ENCODE assay signal across 18 cellular contexts in the genomic region with DNA sequence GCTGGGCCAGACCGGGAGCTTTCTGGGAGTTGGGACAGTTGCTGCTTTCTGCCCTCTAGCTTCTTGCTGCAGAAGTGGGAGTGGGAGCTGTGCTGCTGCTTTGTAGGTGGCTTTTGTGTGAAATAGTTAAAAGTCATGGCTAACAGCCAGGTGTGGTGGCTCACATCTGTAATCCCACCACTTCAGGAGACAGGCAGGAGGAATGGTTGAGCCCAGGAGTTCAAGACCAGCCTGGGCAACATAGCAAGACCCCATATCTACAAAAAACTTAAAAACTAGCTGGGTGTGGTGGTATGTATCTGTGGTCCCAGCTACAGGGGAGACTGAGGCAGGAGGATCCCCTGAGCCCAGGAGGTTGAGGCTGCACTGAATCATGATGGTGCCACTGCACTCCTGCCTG. TPM values are rescaled to one million over a fixed set of nuclear protein-coding genes. Genes with fewer than 3 reads are reported as not detected.
DNase-seq lines count a peak whose midpoint lies in the region; ATAC-seq, FAIRE-seq and TF ChIP-seq lines count a peak whose summit lies in the region.
"Had no signal": no experiment of that assay in that cellular context is flagged by ENCODE, and none has a peak within 500 bp of the region (broad histone marks: within the 10 kb centered on the region; RNA-seq: fewer than 3 reads in every experiment).

No MANE protein-coding gene starts in this region.

- H3K27me3 ChIP-seq in astrocyte (ENCODE audit: insufficient read depth, low read length) = no peaks in the 10 kb centered on the region
- no peaks in the 10 kb centered on the region for H3K27me3 ChIP-seq in gastroesophageal sphincter
- no peaks in the 10 kb centered on the region for H3K27me3 ChIP-seq in stomach smooth muscle (ENCODE audit: control insufficient read depth in 1 of 2, insufficient read depth in 2 of 2, low read length in 2 of 2)
- H3K27me3 ChIP-seq in tibial nerve = no peaks in the 10 kb centered on the region

- H3K4me3 Mint-ChIP-seq in activated T-cell treated with anti-CD3 and anti-CD28 coated beads, Interleukin-2, amount 50 U/mL, for 24 hours = no peak overlapping the region
- no peak overlapping the region for H3K4me3 Mint-ChIP-seq in astrocyte (ENCODE audit: unreplicated experiment)
- H3K4me3 Mint-ChIP-seq: CD8-positive, alpha-beta memory T cell had no signal

- 60% methylated on average over 1 of the region's 1 CpG; no CpG with 5 or more reads in 1 of the 2 donors for WGBS in gastroesophageal sphincter (ENCODE audit: low coverage in 1 of 2), 2 donors
- WGBS in tibial nerve, 2 donors = 47 to 50% methylated on average over 1 of the region's 1 CpG

- no peak for TF ChIP-seq CTCF in astrocyte (IDR thresholded peaks at IDR 0.05; ENCODE audit: insufficient read depth, low read depth, low read length)
- TF ChIP-seq CTCF in gastroesophageal sphincter (IDR thresholded peaks at IDR 0.05) = no peak
- no peak for TF ChIP-seq CTCF in tibial nerve (IDR thresholded peaks at IDR 0.05)

- H3K36me3 Mint-ChIP-seq in activated T-cell treated with anti-CD3 and anti-CD28 coated beads, Interleukin-2, amount 50 U/mL, for 24 hours (ENCODE audit: low read depth) = peaks cover 72% of the 10 kb centered on the region
- H3K36me3 Mint-ChIP-seq in astrocyte (ENCODE audit: low read depth, unreplicated experiment) = peaks cover 42% of the 10 kb centered on the region

- H3K4me2 ChIP-seq in astrocyte (ENCODE audit: low read length) = no peak overlapping the region

- no peak overlapping the region for H3K9ac ChIP-seq in astrocyte (ENCODE audit: low read length)
- no peak overlapping the region for H3K9ac ChIP-seq in stomach smooth muscle (ENCODE audit: low read length in 2 of 2)

- H2AFZ ChIP-seq in astrocyte (ENCODE audit: low read depth, low read length) = no peak overlapping the region

- H3K79me2 ChIP-seq in astrocyte (ENCODE audit: insufficient read depth, low read length) = no peaks in the 10 kb centered on the region

- H3K27me3 Mint-ChIP-seq in activated T-cell treated with anti-CD3 and anti-CD28 coated beads, Interleukin-2, amount 50 U/mL, for 24 hours = no peaks in the 10 kb centered on the region
- no peaks in the 10 kb centered on the region for H3K27me3 Mint-ChIP-seq in astrocyte (ENCODE audit: low read depth, unreplicated experiment)
- H3K27me3 Mint-ChIP-seq: CD8-positive, alpha-beta memory T cell had no signal

- H3K36me3 ChIP-seq in astrocyte (ENCODE audit: insufficient read depth, low read length) = peaks cover 2% of the 10 kb centered on the region
- H3K36me3 ChIP-seq in gastroesophageal sphincter = peaks cover 0 to 91% of the 10 kb centered on the region in 2 donors
- peaks cover 29 to 60% of the 10 kb centered on the region in 2 donors for H3K36me3 ChIP-seq in stomach smooth muscle (ENCODE audit: control insufficient read depth in 2 of 2, insufficient read depth in 2 of 2, low read length in 2 of 2)
- H3K36me3 ChIP-seq in tibial nerve = peaks cover 0 to 35% (median 0%) of the 10 kb centered on the region in 3 donors

- no peak overlapping the region for H3K27ac ChIP-seq in astrocyte (ENCODE audit: low read depth, low read length)
- H3K27ac ChIP-seq in gastroesophageal sphincter = peak overlapping the region in 3 of 4 donors; percentile 29 to 96 (median 48)
- H3K27ac ChIP-seq in stomach smooth muscle (ENCODE audit: low read length) = peak overlapping the region; percentile 53
- H3K27ac ChIP-seq in tibial nerve = peak overlapping the region in 1 of 4 donors; percentile 22
- H3K27ac ChIP-seq: 22Rv1 had no signal

- DNase-seq in activated T-cell treated with anti-CD3 and anti-CD28 coated beads, Interleukin-2, amount 50 U/mL, for 24 hours = no peak
- DNase-seq in activated T-cell treated with anti-CD3 and anti-CD28 coated beads for 4 hours (no peak), astrocyte (ENCODE audit: low read depth) (no peak), tibial nerve (ENCODE audit: low spot score in 2 of 2) (no peak), NCI-H526 (lab: John Stamatoyannopoulos, UW) (no peak)
- DNase-seq: CD8-positive, alpha-beta memory T cell; DND-41; NCI-H1105; NCI-H1694; NCI-H526 treated with DMSO at 0.1 percent for 48 hours; SIG-M5 had no signal

- TF ChIP-seq POLR2A in gastroesophageal sphincter (IDR thresholded peaks at IDR 0.05) (no peak), tibial nerve (IDR thresholded peaks at IDR 0.05) (no peak)

- H4K20me1 ChIP-seq in astrocyte (ENCODE audit: insufficient read depth, low read length) = no peaks in the 10 kb centered on the region

- no peak for FAIRE-seq in astrocyte (lab: Jason Lieb, UNC)
- FAIRE-seq: G401.6, GM18507 had no signal

- H3K4me1 Mint-ChIP-seq in activated T-cell treated with anti-CD3 and anti-CD28 coated beads, Interleukin-2, amount 50 U/mL, for 24 hours (ENCODE audit: low read depth) = peaks cover 12% of the 10 kb centered on the region
- peaks cover 4% of the 10 kb centered on the region for H3K4me1 Mint-ChIP-seq in astrocyte (ENCODE audit: low read depth, unreplicated experiment)

- peak overlapping the region; percentile 69 for H3K27ac Mint-ChIP-seq in activated T-cell treated with anti-CD3 and anti-CD28 coated beads, Interleukin-2, amount 50 U/mL, for 24 hours
- peak overlapping the region; percentile 53 for H3K27ac Mint-ChIP-seq in astrocyte (ENCODE audit: unreplicated experiment)

- H3K9me3 Mint-ChIP-seq in activated T-cell treated with anti-CD3 and anti-CD28 coated beads, Interleukin-2, amount 50 U/mL, for 24 hours = no peaks in the 10 kb centered on the region
- H3K9me3 Mint-ChIP-seq in astrocyte (ENCODE audit: unreplicated experiment) = no peaks in the 10 kb centered on the region
- H3K9me3 Mint-ChIP-seq: CD8-positive, alpha-beta memory T cell had no signal

- H3K4me3 ChIP-seq in astrocyte (ENCODE audit: insufficient read depth, low read depth, low read length) = no peak overlapping the region
- no peak overlapping the region for H3K4me3 ChIP-seq in gastroesophageal sphincter
- no peak overlapping the region for H3K4me3 ChIP-seq in stomach smooth muscle (ENCODE audit: low read length in 2 of 2)
- no peak overlapping the region for H3K4me3 ChIP-seq in tibial nerve

- H3K4me1 ChIP-seq in astrocyte (ENCODE audit: insufficient read depth, low read length) (peaks cover 10% of the 10 kb centered on the region), gastroesophageal sphincter (peaks cover 0 to 67% (median 31%) of the 10 kb centered on the region in 3 donors), stomach smooth muscle (ENCODE audit: control insufficient read depth, insufficient read depth, low read length) (peaks cover 53% of the 10 kb centered on the region), tibial nerve (peaks cover 0 to 30% (median 20%) of the 10 kb centered on the region in 4 donors)

- TF ChIP-seq EP300 in gastroesophageal sphincter (IDR thresholded peaks at IDR 0.05) (no peak), tibial nerve (IDR thresholded peaks at IDR 0.05) (no peak)

- ATAC-seq in gastroesophageal sphincter (no peak), HG02981 (IDR thresholded peaks at IDR 0.05; ENCODE audit: unreplicated experiment) (no peak)

- H3K9me3 ChIP-seq in astrocyte (ENCODE audit: insufficient read depth, low read depth, low read length) (no peaks in the 10 kb centered on the region), gastroesophageal sphincter (no peaks in the 10 kb centered on the region), stomach smooth muscle (ENCODE audit: control insufficient read depth in 2 of 2, low read length in 2 of 2) (no peaks in the 10 kb centered on the region), tibial nerve (no peaks in the 10 kb centered on the region)

RNA-seq across cellular contexts. Expression of a gene that starts 13.7 kb away (rescaled TPM):
- total RNA-seq in astrocyte = not detected in 2 replicates
- total RNA-seq in gastroesophageal sphincter = 100 to 1,000 TPM in 2 of 4 donors, 10 to 100 TPM in 2; 37.1 to 176 (median 122) TPM
- 1 to 10 TPM in 2 of 4 donors, under 1 TPM in 2; 0.59 to 4.6 (median 1.2) TPM for total RNA-seq in tibial nerve
- total RNA-seq: CD8-positive, alpha-beta memory T cell; H4 had no signal

RNA-seq across cellular contexts. Expression of a gene that starts 48.2 kb away (rescaled TPM):
- 8.7 and 9.4 TPM in 2 replicates for total RNA-seq in astrocyte
- total RNA-seq in gastroesophageal sphincter = 10 to 100 TPM; 51.9 to 66.7 (median 58.1) TPM
- 100 to 1,000 TPM in 1 of 4 donors, 10 to 100 TPM in 3; 46.9 to 117 (median 92.7) TPM for total RNA-seq in tibial nerve
- total RNA-seq: H4 had no signal

Comparison
In these comparisons a context has a peak if more than half of its experiments do, and no peak if none do; other contexts are left out.
1. RNA of a gene that starts 13.7 kb away (total RNA-seq): 37.1 to 176 TPM in gastroesophageal sphincter; 0.59 to 4.6 TPM in tibial nerve and not detected in astrocyte; every median in the first group is over 4 times any median in the second.